In the genomic region with DNA sequence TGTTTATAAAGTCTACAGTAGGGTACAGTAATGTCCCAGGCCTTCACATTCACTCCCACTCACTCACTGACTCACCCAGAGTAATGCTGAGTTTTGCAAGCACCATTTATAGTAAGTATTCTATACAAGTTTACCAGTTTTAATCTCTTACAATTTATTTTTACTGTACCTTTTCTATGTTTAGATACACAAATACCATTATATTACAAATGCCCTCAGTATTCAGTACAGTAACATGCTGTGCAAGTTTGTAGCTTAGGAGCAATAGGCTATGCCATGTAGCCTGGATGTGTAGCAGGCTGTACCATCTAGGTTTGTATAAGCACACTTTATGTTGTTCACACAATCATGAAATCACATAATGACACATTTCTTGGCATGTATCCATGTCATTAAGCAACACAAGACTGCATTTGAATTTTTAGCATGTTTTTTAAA, we compare ENCODE assay signal across 1 cellular context.
TF ChIP-seq lines count a peak whose summit lies in the region.

No MANE protein-coding gene starts in this region.

TF ChIP-seq in IMR-90, 13 proteins besides CTCF, POLR2A, EP300 and RAD21 (continued from another document):
- TF ChIP-seq, protein P1, sequence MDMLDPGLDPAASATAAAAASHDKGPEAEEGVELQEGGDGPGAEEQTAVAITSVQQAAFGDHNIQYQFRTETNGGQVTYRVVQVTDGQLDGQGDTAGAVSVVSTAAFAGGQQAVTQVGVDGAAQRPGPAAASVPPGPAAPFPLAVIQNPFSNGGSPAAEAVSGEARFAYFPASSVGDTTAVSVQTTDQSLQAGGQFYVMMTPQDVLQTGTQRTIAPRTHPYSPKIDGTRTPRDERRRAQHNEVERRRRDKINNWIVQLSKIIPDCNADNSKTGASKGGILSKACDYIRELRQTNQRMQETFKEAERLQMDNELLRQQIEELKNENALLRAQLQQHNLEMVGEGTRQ (IDR thresholded peaks at IDR 0.05; ENCODE audit: low read depth, low read length) = no peak
- TF ChIP-seq MAFK (IDR thresholded peaks at IDR 0.05; ENCODE audit: low read depth, low read length) (peak; percentile 11; the same call in 1 of the 2 replicates), FOS (IDR thresholded peaks at IDR 0.05; ENCODE audit: low read depth, low read length) (peak; percentile 84), NFE2L2 (IDR thresholded peaks at IDR 0.05; ENCODE audit: low read depth, low read length) (no peak), SMC3 (IDR thresholded peaks at IDR 0.05; ENCODE audit: low read depth, low read length) (no peak), CHD1 (IDR thresholded peaks at IDR 0.05; ENCODE audit: low read depth, low read length) (no peak)
TF ChIP-seq in IMR-90: peak in this region for 3.
